Comparison of ENCODE assay signal across 11 cellular contexts in genomic region chr5:67693956-67694564, GRCh38.
DNase-seq lines count a peak whose midpoint lies in the region; ATAC-seq, FAIRE-seq and TF ChIP-seq lines count a peak whose summit lies in the region.
"Had no signal": no experiment of that assay in that cellular context is flagged by ENCODE, and none has a peak within 500 bp of the region (broad histone marks: within the 10 kb centered on the region; RNA-seq: fewer than 3 reads in every experiment).

No MANE protein-coding gene starts in this region.

- H3K4me1 ChIP-seq in keratinocyte (ENCODE audit: control insufficient read depth, extremely low read depth, insufficient read depth, low read length): no peaks in the 10 kb centered on the region

- no peaks in the 10 kb centered on the region for H3K9me3 ChIP-seq in keratinocyte (ENCODE audit: control insufficient read depth, low read depth, low read length)

- H3K9me3 Mint-ChIP-seq in chondrocyte (ENCODE audit: low read depth): peaks cover 4% of the 10 kb centered on the region
- H3K9me3 Mint-ChIP-seq: activated T-helper 2 cell treated with anti-CD3 and anti-CD28 coated beads, Interferon-gamma antibody, Interleukin-2, Interleukin-4, amounts not matched to agents 10 μg/mL and 5 μg/mL and 100 μg/mL, durations not matched to agents 14 hours and 24 hours and 36 hours had no signal

- intact Hi-C loops in sciatic nerve (cut with DNase I): loop anchor here (5.0 kb wide), 1 partner anchor 393 kb away; no protein-coding TSS in a partner anchor

- POLR2A ChIA-PET in BJ (lab: Charles Lee): interaction anchor here (0.5 to 0.6 kb wide), 2 partner anchors 312 to 393 kb away, joined by 3 read pairs; no protein-coding TSS in a partner anchor

- H3K4me3 ChIP-seq in BJ (ENCODE audit: low read depth, low read length): no peak overlapping the region
- H3K4me3 ChIP-seq in keratinocyte (ENCODE audit: control insufficient read depth in 2 of 3, extremely low read depth in 1 of 3, insufficient read depth in 2 of 3, low read depth in 1 of 3, low read length in 3 of 3): no peak overlapping the region

- H2AFZ ChIP-seq in keratinocyte (ENCODE audit: control insufficient read depth, low read length): peak overlapping the region; percentile 60

- CTCF ChIA-PET in BJ (lab: Yijun Ruan, JAX): interaction anchor here (0.6 to 0.8 kb wide), 2 partner anchors 14 to 34 kb away, joined by 3 read pairs; no protein-coding TSS in a partner anchor

- H3K4me1 Mint-ChIP-seq in chondrocyte (ENCODE audit: low read depth): peaks cover 7% of the 10 kb centered on the region

- H3K27me3 Mint-ChIP-seq in chondrocyte (ENCODE audit: low read depth): no peaks in the 10 kb centered on the region

- FAIRE-seq in keratinocyte (lab: Jason Lieb, UNC): peak; percentile 52

- H3K36me3 Mint-ChIP-seq in chondrocyte (ENCODE audit: low read depth): no peaks in the 10 kb centered on the region

- dilution Hi-C loops in keratinocyte (cut with MboI; ENCODE audit: extremely low pct_ligation_motif_present, low sequenced_read_pairs): no loop called here

- ATAC-seq in sciatic nerve (peak; percentile 98), GM18907 (IDR thresholded peaks at IDR 0.05; ENCODE audit: unreplicated experiment) (no peak), HG02798 (IDR thresholded peaks at IDR 0.05; ENCODE audit: poor library complexity, unreplicated experiment) (no peak), HG03439 (IDR thresholded peaks at IDR 0.05; ENCODE audit: unreplicated experiment) (no peak), HG03342 (IDR thresholded peaks at IDR 0.05; ENCODE audit: unreplicated experiment) (no peak)

- no peak overlapping the region for H3K27ac ChIP-seq in keratinocyte (ENCODE audit: control insufficient read depth, insufficient read depth, low read length)

- H3K27me3 ChIP-seq in BJ (ENCODE audit: control insufficient read depth, insufficient read depth, low read length) (no peaks in the 10 kb centered on the region; the same call in 1 of the 2 replicates), keratinocyte (ENCODE audit: control insufficient read depth, extremely low read depth, insufficient read depth, low read length) (peaks cover 3% of the 10 kb centered on the region)

- no peaks in the 10 kb centered on the region for H3K9me1 ChIP-seq in keratinocyte (ENCODE audit: control insufficient read depth, extremely low read depth, insufficient read depth, low read length)

- peak; percentile 42 for DNase-seq in BJ (ENCODE audit: low read depth)
- no peak for DNase-seq in chondrocyte (ENCODE audit: low spot score)
- DNase-seq in keratinocyte (ENCODE audit: low read depth, low spot score): no peak
- peak; percentile 63 for DNase-seq in sciatic nerve (ENCODE audit: low spot score)
- DNase-seq: NCI-H1436 treated with DMSO at 0.1 percent for 48 hours; stimulated activated CD4-positive, alpha-beta T cell treated with anti-CD3 and anti-CD28 coated beads, Interleukin-1b, Interleukin-23, amount 100 ng/mL, for 48 hours had no signal

- peak overlapping the region; percentile 24 for H3K27ac Mint-ChIP-seq in chondrocyte (ENCODE audit: unreplicated experiment)
- H3K27ac Mint-ChIP-seq: activated T-helper 2 cell treated with anti-CD3 and anti-CD28 coated beads, Interferon-gamma antibody, Interleukin-2, Interleukin-4, amounts not matched to agents 10 μg/mL and 5 μg/mL and 100 μg/mL, durations not matched to agents 14 hours and 24 hours and 36 hours had no signal

- no peaks in the 10 kb centered on the region for H3K79me2 ChIP-seq in keratinocyte (ENCODE audit: control insufficient read depth, insufficient read depth, low read length)

- H3K36me3 ChIP-seq in BJ (ENCODE audit: control insufficient read depth, insufficient read depth, low read length) (no peaks in the 10 kb centered on the region), keratinocyte (ENCODE audit: control insufficient read depth in 2 of 2, extremely low read depth in 1 of 2, insufficient read depth in 2 of 2, low read length in 2 of 2) (no peaks in the 10 kb centered on the region)

- H4K20me1 ChIP-seq in keratinocyte (ENCODE audit: control insufficient read depth, extremely low read depth, insufficient read depth, low read length): no peaks in the 10 kb centered on the region

- H3K4me2 ChIP-seq in keratinocyte (ENCODE audit: control insufficient read depth, extremely low read depth, insufficient read depth, low read depth, low read length): peak overlapping the region; percentile 10

- TF ChIP-seq CTCF in BJ (IDR thresholded peaks at IDR 0.05; ENCODE audit: insufficient read depth, low read depth, low read length) (no peak), chondrocyte (IDR thresholded peaks at IDR 0.05) (no peak), keratinocyte (optimal IDR thresholded peaks at IDR 0.05 in 1 of 3, IDR thresholded peaks at IDR 0.05 in 1 of 3, conservative IDR thresholded peaks at IDR 0.05 in 1 of 3; ENCODE audit: extremely low read depth in 1 of 3, insufficient read depth in 2 of 3, low read length in 3 of 3) (no peak)

- H3K4me3 Mint-ChIP-seq in chondrocyte (ENCODE audit: unreplicated experiment): no peak overlapping the region

- H3K9ac ChIP-seq in keratinocyte (ENCODE audit: control insufficient read depth, extremely low read depth, insufficient read depth, low read length): no peak overlapping the region

Comparison
In these comparisons a context has a peak if more than half of its experiments do, and no peak if none do; other contexts are left out.
1. DNase-seq: peak in BJ (single experiment) and sciatic nerve (single experiment); none in chondrocyte (single experiment) and keratinocyte (single experiment).